ENCODE assay signal across 1 cellular context in genomic region chrX:103404225-103405008, GRCh38.
TF ChIP-seq lines count a peak whose summit lies in the region.

No MANE protein-coding gene starts in this region.

TF ChIP-seq in K562, 482 proteins besides CTCF, POLR2A, EP300 and RAD21 (continued from another document and continues in another):
- peak; percentile 49; the same call in 1 of the 2 replicates for TF ChIP-seq CREB3L1 (IDR thresholded peaks at IDR 0.05; ENCODE audit: borderline replicate concordance, low read depth)
- peak; percentile 21; the same call in 1 of the 2 replicates for TF ChIP-seq BMI1 (IDR thresholded peaks at IDR 0.05; ENCODE audit: low read length)
- TF ChIP-seq GABPB1 (CRISPR knock-in tag; IDR thresholded peaks at IDR 0.05), result peak; percentile 64; the same call in 1 of the 2 replicates
- TF ChIP-seq NR2C2 (CRISPR knock-in tag; IDR thresholded peaks at IDR 0.05), result no peak
- peak; percentile 75 for TF ChIP-seq NR2C2 (tag; IDR thresholded peaks at IDR 0.05)
- TF ChIP-seq, protein P1, sequence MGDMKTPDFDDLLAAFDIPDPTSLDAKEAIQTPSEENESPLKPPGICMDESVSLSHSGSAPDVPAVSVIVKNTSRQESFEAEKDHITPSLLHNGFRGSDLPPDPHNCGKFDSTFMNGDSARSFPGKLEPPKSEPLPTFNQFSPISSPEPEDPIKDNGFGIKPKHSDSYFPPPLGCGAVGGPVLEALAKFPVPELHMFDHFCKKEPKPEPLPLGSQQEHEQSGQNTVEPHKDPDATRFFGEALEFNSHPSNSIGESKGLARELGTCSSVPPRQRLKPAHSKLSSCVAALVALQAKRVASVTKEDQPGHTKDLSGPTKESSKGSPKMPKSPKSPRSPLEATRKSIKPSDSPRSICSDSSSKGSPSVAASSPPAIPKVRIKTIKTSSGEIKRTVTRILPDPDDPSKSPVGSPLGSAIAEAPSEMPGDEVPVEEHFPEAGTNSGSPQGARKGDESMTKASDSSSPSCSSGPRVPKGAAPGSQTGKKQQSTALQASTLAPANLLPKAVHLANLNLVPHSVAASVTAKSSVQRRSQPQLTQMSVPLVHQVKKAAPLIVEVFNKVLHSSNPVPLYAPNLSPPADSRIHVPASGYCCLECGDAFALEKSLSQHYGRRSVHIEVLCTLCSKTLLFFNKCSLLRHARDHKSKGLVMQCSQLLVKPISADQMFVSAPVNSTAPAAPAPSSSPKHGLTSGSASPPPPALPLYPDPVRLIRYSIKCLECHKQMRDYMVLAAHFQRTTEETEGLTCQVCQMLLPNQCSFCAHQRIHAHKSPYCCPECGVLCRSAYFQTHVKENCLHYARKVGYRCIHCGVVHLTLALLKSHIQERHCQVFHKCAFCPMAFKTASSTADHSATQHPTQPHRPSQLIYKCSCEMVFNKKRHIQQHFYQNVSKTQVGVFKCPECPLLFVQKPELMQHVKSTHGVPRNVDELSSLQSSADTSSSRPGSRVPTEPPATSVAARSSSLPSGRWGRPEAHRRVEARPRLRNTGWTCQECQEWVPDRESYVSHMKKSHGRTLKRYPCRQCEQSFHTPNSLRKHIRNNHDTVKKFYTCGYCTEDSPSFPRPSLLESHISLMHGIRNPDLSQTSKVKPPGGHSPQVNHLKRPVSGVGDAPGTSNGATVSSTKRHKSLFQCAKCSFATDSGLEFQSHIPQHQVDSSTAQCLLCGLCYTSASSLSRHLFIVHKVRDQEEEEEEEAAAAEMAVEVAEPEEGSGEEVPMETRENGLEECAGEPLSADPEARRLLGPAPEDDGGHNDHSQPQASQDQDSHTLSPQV (IDR thresholded peaks at IDR 0.05), result peak; percentile 47; the same call in 1 of the 2 replicates
- no peak for TF ChIP-seq TBL1XR1 (IDR thresholded peaks at IDR 0.05; ENCODE audit: low read length in 2 of 2)
- peak; percentile 31; the same call in 1 of the 2 replicates for TF ChIP-seq FOXJ2 (tag; IDR thresholded peaks at IDR 0.05)
- peak in 1 of 2 experiments; percentile 81; a peak in 1 of 4 replicates for TF ChIP-seq CSDE1 (IDR thresholded peaks at IDR 0.05)
- TF ChIP-seq, protein P2, sequence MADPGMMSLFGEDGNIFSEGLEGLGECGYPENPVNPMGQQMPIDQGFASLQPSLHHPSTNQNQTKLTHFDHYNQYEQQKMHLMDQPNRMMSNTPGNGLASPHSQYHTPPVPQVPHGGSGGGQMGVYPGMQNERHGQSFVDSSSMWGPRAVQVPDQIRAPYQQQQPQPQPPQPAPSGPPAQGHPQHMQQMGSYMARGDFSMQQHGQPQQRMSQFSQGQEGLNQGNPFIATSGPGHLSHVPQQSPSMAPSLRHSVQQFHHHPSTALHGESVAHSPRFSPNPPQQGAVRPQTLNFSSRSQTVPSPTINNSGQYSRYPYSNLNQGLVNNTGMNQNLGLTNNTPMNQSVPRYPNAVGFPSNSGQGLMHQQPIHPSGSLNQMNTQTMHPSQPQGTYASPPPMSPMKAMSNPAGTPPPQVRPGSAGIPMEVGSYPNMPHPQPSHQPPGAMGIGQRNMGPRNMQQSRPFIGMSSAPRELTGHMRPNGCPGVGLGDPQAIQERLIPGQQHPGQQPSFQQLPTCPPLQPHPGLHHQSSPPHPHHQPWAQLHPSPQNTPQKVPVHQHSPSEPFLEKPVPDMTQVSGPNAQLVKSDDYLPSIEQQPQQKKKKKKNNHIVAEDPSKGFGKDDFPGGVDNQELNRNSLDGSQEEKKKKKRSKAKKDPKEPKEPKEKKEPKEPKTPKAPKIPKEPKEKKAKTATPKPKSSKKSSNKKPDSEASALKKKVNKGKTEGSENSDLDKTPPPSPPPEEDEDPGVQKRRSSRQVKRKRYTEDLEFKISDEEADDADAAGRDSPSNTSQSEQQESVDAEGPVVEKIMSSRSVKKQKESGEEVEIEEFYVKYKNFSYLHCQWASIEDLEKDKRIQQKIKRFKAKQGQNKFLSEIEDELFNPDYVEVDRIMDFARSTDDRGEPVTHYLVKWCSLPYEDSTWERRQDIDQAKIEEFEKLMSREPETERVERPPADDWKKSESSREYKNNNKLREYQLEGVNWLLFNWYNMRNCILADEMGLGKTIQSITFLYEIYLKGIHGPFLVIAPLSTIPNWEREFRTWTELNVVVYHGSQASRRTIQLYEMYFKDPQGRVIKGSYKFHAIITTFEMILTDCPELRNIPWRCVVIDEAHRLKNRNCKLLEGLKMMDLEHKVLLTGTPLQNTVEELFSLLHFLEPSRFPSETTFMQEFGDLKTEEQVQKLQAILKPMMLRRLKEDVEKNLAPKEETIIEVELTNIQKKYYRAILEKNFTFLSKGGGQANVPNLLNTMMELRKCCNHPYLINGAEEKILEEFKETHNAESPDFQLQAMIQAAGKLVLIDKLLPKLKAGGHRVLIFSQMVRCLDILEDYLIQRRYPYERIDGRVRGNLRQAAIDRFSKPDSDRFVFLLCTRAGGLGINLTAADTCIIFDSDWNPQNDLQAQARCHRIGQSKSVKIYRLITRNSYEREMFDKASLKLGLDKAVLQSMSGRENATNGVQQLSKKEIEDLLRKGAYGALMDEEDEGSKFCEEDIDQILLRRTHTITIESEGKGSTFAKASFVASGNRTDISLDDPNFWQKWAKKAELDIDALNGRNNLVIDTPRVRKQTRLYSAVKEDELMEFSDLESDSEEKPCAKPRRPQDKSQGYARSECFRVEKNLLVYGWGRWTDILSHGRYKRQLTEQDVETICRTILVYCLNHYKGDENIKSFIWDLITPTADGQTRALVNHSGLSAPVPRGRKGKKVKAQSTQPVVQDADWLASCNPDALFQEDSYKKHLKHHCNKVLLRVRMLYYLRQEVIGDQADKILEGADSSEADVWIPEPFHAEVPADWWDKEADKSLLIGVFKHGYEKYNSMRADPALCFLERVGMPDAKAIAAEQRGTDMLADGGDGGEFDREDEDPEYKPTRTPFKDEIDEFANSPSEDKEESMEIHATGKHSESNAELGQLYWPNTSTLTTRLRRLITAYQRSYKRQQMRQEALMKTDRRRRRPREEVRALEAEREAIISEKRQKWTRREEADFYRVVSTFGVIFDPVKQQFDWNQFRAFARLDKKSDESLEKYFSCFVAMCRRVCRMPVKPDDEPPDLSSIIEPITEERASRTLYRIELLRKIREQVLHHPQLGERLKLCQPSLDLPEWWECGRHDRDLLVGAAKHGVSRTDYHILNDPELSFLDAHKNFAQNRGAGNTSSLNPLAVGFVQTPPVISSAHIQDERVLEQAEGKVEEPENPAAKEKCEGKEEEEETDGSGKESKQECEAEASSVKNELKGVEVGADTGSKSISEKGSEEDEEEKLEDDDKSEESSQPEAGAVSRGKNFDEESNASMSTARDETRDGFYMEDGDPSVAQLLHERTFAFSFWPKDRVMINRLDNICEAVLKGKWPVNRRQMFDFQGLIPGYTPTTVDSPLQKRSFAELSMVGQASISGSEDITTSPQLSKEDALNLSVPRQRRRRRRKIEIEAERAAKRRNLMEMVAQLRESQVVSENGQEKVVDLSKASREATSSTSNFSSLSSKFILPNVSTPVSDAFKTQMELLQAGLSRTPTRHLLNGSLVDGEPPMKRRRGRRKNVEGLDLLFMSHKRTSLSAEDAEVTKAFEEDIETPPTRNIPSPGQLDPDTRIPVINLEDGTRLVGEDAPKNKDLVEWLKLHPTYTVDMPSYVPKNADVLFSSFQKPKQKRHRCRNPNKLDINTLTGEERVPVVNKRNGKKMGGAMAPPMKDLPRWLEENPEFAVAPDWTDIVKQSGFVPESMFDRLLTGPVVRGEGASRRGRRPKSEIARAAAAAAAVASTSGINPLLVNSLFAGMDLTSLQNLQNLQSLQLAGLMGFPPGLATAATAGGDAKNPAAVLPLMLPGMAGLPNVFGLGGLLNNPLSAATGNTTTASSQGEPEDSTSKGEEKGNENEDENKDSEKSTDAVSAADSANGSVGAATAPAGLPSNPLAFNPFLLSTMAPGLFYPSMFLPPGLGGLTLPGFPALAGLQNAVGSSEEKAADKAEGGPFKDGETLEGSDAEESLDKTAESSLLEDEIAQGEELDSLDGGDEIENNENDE (IDR thresholded peaks at IDR 0.05; ENCODE audit: low read depth, low read length), result no peak
- peak; percentile 39; the same call in 1 of the 2 replicates for TF ChIP-seq ELF2 (CRISPR knock-in tag; IDR thresholded peaks at IDR 0.05)
- TF ChIP-seq MYNN (IDR thresholded peaks at IDR 0.05), result peak; percentile 95
- TF ChIP-seq MYNN (CRISPR knock-in tag; IDR thresholded peaks at IDR 0.05), result no peak
- peak; percentile 75; the same call in 1 of the 2 replicates for TF ChIP-seq RREB1 (CRISPR knock-in tag; IDR thresholded peaks at IDR 0.05)
- 0 out of 2 replicates have a peak, but pooled peaks have one; percentile 40 for TF ChIP-seq POLR2G (IDR thresholded peaks at IDR 0.05; ENCODE audit: low read depth, low read length)
- TF ChIP-seq RFX1 (IDR thresholded peaks at IDR 0.05), result peak; percentile 97
- TF ChIP-seq MTA1 (IDR thresholded peaks at IDR 0.05; ENCODE audit: borderline replicate concordance), result peak; percentile 78; the same call in 1 of the 2 replicates
- peak; percentile 91 for TF ChIP-seq ATF7 (IDR thresholded peaks at IDR 0.05)
- TF ChIP-seq, protein P3, sequence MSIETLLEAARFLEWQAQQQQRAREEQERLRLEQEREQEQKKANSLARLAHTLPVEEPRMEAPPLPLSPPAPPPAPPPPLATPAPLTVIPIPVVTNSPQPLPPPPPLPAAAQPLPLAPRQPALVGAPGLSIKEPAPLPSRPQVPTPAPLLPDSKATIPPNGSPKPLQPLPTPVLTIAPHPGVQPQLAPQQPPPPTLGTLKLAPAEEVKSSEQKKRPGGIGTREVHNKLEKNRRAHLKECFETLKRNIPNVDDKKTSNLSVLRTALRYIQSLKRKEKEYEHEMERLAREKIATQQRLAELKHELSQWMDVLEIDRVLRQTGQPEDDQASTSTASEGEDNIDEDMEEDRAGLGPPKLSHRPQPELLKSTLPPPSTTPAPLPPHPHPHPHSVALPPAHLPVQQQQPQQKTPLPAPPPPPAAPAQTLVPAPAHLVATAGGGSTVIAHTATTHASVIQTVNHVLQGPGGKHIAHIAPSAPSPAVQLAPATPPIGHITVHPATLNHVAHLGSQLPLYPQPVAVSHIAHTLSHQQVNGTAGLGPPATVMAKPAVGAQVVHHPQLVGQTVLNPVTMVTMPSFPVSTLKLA (conservative IDR thresholded peaks at IDR 0.05), result peak in 1 of 2 experiments; percentile 74; a peak in 2 of 4 replicates
- TF ChIP-seq TFAP4 (CRISPR knock-in tag; IDR thresholded peaks at IDR 0.05; ENCODE audit: borderline replicate concordance), result peak; percentile 33; the same call in 1 of the 2 replicates
- no peak for TF ChIP-seq KDM2B (CRISPR knock-in tag; IDR thresholded peaks at IDR 0.05)
- TF ChIP-seq TSC22D4 (tag; IDR thresholded peaks at IDR 0.05), result no peak
- TF ChIP-seq ZBTB8A (IDR thresholded peaks at IDR 0.05; ENCODE audit: partially characterized antibody), result no peak
- no peak for TF ChIP-seq GTF2F1 (IDR thresholded peaks at IDR 0.05; ENCODE audit: low read depth, low read length)
- TF ChIP-seq ELF1 (tag; IDR thresholded peaks at IDR 0.05), result peak; percentile 48; the same call in 1 of the 2 replicates
- peak; percentile 42; the same call in 1 of the 2 replicates for TF ChIP-seq ATF1 (CRISPR knock-in tag; IDR thresholded peaks at IDR 0.05)
- peak; percentile 94 for TF ChIP-seq ATF1 (tag; IDR thresholded peaks at IDR 0.05)
- peak; percentile 47; the same call in 1 of the 2 replicates for TF ChIP-seq CBFA2T3 (IDR thresholded peaks at IDR 0.05)
- TF ChIP-seq HCFC1 (IDR thresholded peaks at IDR 0.05; ENCODE audit: low read depth, low read length), result peak; percentile 45
- 0 out of 2 replicates have a peak, but pooled peaks have one; percentile 23 for TF ChIP-seq MYC (IDR thresholded peaks at IDR 0.05; ENCODE audit: low read depth, low read length)
- no peak for TF ChIP-seq MYC (CRISPR knock-in tag; IDR thresholded peaks at IDR 0.05; ENCODE audit: borderline replicate concordance, low read depth)
- 0 out of 4 replicates have a peak, but pooled peaks of 1 of the 2 experiments have one; percentile 31 for TF ChIP-seq HDAC1 (IDR thresholded peaks at IDR 0.05)
